ENCODE assay signal across 1 cellular context in the genomic region with DNA sequence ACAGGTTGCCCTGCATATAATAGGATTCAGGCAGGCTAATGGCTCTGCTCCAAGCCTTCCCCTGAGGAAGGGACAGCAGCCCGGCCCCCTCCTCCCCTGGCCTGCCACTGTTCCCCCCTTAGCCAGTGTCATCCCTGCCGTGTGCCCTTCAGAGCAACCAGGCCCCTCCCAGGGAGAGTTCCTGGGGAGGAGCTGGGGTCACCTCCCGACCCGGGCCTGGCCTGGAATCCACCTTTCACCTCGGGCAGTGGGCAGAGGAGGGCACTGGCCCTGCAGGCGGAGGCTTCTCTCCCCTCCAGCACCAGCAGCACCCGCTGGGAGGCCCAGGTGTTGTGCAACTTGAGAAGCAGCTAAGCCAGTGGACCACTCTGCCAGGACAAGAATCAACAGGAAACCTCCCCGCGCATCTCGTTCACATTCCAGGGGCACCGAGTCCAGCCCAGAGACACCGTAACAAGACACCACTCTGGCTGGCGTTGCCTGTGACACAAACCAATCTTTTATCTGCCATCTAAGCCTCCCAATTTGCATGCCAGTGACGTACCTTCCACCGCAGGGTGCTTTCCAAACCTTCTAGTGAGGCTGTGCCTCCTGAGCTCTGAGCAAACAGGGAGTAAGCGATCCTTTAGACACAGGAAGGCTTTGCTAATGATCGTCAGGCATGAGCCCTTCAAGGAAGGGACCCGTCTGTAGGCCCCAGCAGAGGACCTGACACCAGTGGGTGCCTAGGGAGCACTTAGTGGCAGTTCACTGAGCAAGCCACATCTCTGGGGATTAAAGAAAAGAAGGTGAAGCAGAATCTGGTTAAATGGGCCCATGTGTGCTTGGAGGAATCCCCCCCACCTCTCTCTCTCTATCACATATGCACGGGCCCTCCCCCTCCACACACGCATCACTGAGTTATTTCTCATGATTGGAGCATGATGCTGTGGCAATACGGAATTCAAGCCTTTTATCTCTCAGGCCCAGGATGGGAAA.
TF ChIP-seq lines count a peak whose summit lies in the region.

No MANE protein-coding gene starts in this region.

TF ChIP-seq in liver, 16 proteins besides CTCF, POLR2A, EP300 and RAD21 (continued from another document):
- TF ChIP-seq, protein P1, sequence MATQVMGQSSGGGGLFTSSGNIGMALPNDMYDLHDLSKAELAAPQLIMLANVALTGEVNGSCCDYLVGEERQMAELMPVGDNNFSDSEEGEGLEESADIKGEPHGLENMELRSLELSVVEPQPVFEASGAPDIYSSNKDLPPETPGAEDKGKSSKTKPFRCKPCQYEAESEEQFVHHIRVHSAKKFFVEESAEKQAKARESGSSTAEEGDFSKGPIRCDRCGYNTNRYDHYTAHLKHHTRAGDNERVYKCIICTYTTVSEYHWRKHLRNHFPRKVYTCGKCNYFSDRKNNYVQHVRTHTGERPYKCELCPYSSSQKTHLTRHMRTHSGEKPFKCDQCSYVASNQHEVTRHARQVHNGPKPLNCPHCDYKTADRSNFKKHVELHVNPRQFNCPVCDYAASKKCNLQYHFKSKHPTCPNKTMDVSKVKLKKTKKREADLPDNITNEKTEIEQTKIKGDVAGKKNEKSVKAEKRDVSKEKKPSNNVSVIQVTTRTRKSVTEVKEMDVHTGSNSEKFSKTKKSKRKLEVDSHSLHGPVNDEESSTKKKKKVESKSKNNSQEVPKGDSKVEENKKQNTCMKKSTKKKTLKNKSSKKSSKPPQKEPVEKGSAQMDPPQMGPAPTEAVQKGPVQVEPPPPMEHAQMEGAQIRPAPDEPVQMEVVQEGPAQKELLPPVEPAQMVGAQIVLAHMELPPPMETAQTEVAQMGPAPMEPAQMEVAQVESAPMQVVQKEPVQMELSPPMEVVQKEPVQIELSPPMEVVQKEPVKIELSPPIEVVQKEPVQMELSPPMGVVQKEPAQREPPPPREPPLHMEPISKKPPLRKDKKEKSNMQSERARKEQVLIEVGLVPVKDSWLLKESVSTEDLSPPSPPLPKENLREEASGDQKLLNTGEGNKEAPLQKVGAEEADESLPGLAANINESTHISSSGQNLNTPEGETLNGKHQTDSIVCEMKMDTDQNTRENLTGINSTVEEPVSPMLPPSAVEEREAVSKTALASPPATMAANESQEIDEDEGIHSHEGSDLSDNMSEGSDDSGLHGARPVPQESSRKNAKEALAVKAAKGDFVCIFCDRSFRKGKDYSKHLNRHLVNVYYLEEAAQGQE (IDR thresholded peaks at IDR 0.05) = peak; percentile 85
- TF ChIP-seq GABPA (IDR thresholded peaks at IDR 0.05 in 1 of 2, conservative IDR thresholded peaks at IDR 0.05 in 1 of 2) = peak in 1 of 2 donors; percentile 61
- TF ChIP-seq, protein P2, sequence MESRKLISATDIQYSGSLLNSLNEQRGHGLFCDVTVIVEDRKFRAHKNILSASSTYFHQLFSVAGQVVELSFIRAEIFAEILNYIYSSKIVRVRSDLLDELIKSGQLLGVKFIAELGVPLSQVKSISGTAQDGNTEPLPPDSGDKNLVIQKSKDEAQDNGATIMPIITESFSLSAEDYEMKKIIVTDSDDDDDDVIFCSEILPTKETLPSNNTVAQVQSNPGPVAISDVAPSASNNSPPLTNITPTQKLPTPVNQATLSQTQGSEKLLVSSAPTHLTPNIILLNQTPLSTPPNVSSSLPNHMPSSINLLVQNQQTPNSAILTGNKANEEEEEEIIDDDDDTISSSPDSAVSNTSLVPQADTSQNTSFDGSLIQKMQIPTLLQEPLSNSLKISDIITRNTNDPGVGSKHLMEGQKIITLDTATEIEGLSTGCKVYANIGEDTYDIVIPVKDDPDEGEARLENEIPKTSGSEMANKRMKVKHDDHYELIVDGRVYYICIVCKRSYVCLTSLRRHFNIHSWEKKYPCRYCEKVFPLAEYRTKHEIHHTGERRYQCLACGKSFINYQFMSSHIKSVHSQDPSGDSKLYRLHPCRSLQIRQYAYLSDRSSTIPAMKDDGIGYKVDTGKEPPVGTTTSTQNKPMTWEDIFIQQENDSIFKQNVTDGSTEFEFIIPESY (IDR thresholded peaks at IDR 0.05) = peak; percentile 57
- TF ChIP-seq NR2F2 (IDR thresholded peaks at IDR 0.05) = no peak
- TF ChIP-seq HNF4A (conservative IDR thresholded peaks at IDR 0.05) = peak; percentile 16 to 75
- peak; percentile 15 for TF ChIP-seq MAX (IDR thresholded peaks at IDR 0.05)
- peak; percentile 91 to 94 for TF ChIP-seq RXRA (IDR thresholded peaks at IDR 0.05)
- peak; percentile 64 for TF ChIP-seq FOXA2 (IDR thresholded peaks at IDR 0.05)
- peak; percentile 59 for TF ChIP-seq SP1 (IDR thresholded peaks at IDR 0.05)
- TF ChIP-seq JUND (IDR thresholded peaks at IDR 0.05) = peak in 1 of 2 donors; percentile 69
- no peak for TF ChIP-seq TAF1 (conservative IDR thresholded peaks at IDR 0.05)
- no peak for TF ChIP-seq ATF3 (IDR thresholded peaks at IDR 0.05)
